Comparison of ENCODE assay signal across 11 cellular contexts in genomic region chr11:44680982-44681597, GRCh38. TPM values are rescaled to one million over a fixed set of nuclear protein-coding genes. Genes with fewer than 3 reads are reported as not detected.
DNase-seq lines count a peak whose midpoint lies in the region; ATAC-seq, FAIRE-seq and TF ChIP-seq lines count a peak whose summit lies in the region.
"Had no signal": no experiment of that assay in that cellular context is flagged by ENCODE, and none has a peak within 500 bp of the region (broad histone marks: within the 10 kb centered on the region; RNA-seq: fewer than 3 reads in every experiment).

No MANE protein-coding gene starts in this region.

- POLR2A ChIA-PET in activated CD4-positive, alpha-beta T cell treated with anti-CD3 and anti-CD28 coated beads for 36 hours (lab: Charles Lee) = no interaction called here

- intact Hi-C loops in activated CD4-positive, alpha-beta T cell treated with anti-CD3 and anti-CD28 coated beads for 36 hours (cut with DNase I, micrococcal nuclease) = no loop called here

- DNase-seq in H7 (peak; percentile 63), astrocyte (ENCODE audit: low read depth) (peak; percentile 31), H54 (ENCODE audit: insufficient read length, low spot score) (no peak), midbrain (lab: John Stamatoyannopoulos, UW) (no peak)
- peak; percentile 63 for DNase-seq in activated CD4-positive, alpha-beta T cell treated with anti-CD3 and anti-CD28 coated beads for 36 hours
- peak; percentile 10 to 34 for DNase-seq in stimulated activated CD4-positive, alpha-beta T cell treated with anti-CD3 and anti-CD28 coated beads, Interleukin-2, amount 100 ng/mL, for 48 hours
- DNase-seq: DMS153, SIG-M5 had no signal

- no peak for TF ChIP-seq POLR2A in H54 (IDR thresholded peaks at IDR 0.05; ENCODE audit: low read depth, low read length)

- no peak for FAIRE-seq in astrocyte (lab: Jason Lieb, UNC)
- no peak for FAIRE-seq in H54 (lab: Jason Lieb, UNC)

- H3K27me3 Mint-ChIP-seq in activated CD4-positive, alpha-beta T cell treated with anti-CD3 and anti-CD28 coated beads for 36 hours = peaks cover 2% of the 10 kb centered on the region
- peaks cover 16% of the 10 kb centered on the region for H3K27me3 Mint-ChIP-seq in astrocyte (ENCODE audit: low read depth, unreplicated experiment)
- H3K27me3 Mint-ChIP-seq: brain had no signal

- H2AFZ ChIP-seq in astrocyte (ENCODE audit: low read depth, low read length) = no peak overlapping the region

- peaks cover 4% of the 10 kb centered on the region for H3K9me3 ChIP-seq in astrocyte (ENCODE audit: insufficient read depth, low read depth, low read length)

- no peaks in the 10 kb centered on the region for H3K4me1 ChIP-seq in astrocyte (ENCODE audit: insufficient read depth, low read length)

- ATAC-seq in activated CD4-positive, alpha-beta T cell treated with anti-CD3 and anti-CD28 coated beads for 36 hours = peak; percentile 93
- ATAC-seq in GM21717 (IDR thresholded peaks at IDR 0.05; ENCODE audit: unreplicated experiment) = no peak
- no peak for ATAC-seq in GM18520 (IDR thresholded peaks at IDR 0.05; ENCODE audit: unreplicated experiment)

- no peaks in the 10 kb centered on the region for H3K36me3 Mint-ChIP-seq in activated CD4-positive, alpha-beta T cell treated with anti-CD3 and anti-CD28 coated beads for 36 hours (ENCODE audit: low read depth)
- peaks cover 2% of the 10 kb centered on the region for H3K36me3 Mint-ChIP-seq in astrocyte (ENCODE audit: low read depth, unreplicated experiment)
- H3K36me3 Mint-ChIP-seq: brain had no signal

- H4K20me1 ChIP-seq in astrocyte (ENCODE audit: insufficient read depth, low read length) = no peaks in the 10 kb centered on the region

- no peak overlapping the region for H3K4me3 Mint-ChIP-seq in activated CD4-positive, alpha-beta T cell treated with anti-CD3 and anti-CD28 coated beads for 36 hours
- no peak overlapping the region for H3K4me3 Mint-ChIP-seq in astrocyte (ENCODE audit: unreplicated experiment)
- H3K4me3 Mint-ChIP-seq: brain had no signal

- no peak overlapping the region for H3K4me3 ChIP-seq in H7 (ENCODE audit: insufficient read depth, low read depth, low read length)
- no peak overlapping the region for H3K4me3 ChIP-seq in astrocyte (ENCODE audit: insufficient read depth, low read depth, low read length)

- H3K36me3 ChIP-seq in H7 (replicated peaks; ENCODE audit: control insufficient read depth, insufficient read depth, low read length) (no peaks in the 10 kb centered on the region), astrocyte (ENCODE audit: insufficient read depth, low read length) (no peaks in the 10 kb centered on the region)

- H3K27me3 ChIP-seq in H7 (ENCODE audit: control insufficient read depth, insufficient read depth, low read length) (no peaks in the 10 kb centered on the region), astrocyte (ENCODE audit: insufficient read depth, low read length) (peaks cover 2% of the 10 kb centered on the region)

- H3K9me3 Mint-ChIP-seq in activated CD4-positive, alpha-beta T cell treated with anti-CD3 and anti-CD28 coated beads for 36 hours (ENCODE audit: low read depth) = no peaks in the 10 kb centered on the region
- peaks cover 3% of the 10 kb centered on the region for H3K9me3 Mint-ChIP-seq in astrocyte (ENCODE audit: unreplicated experiment)

- peak overlapping the region; percentile 38 for H3K27ac Mint-ChIP-seq in activated CD4-positive, alpha-beta T cell treated with anti-CD3 and anti-CD28 coated beads for 36 hours
- no peak overlapping the region for H3K27ac Mint-ChIP-seq in astrocyte (ENCODE audit: unreplicated experiment)
- H3K27ac Mint-ChIP-seq: brain had no signal

- no peaks in the 10 kb centered on the region for H3K79me2 ChIP-seq in astrocyte (ENCODE audit: insufficient read depth, low read length)

- no peak overlapping the region for H3K27ac ChIP-seq in astrocyte (ENCODE audit: low read depth, low read length)

- H3K4me2 ChIP-seq in astrocyte (ENCODE audit: low read length) = peak overlapping the region; percentile 7

- CTCF ChIA-PET in activated CD4-positive, alpha-beta T cell treated with anti-CD3 and anti-CD28 coated beads for 36 hours (lab: Charles Lee) = interaction anchor here (0.6 kb wide), 1 partner anchor 9 kb away, joined by 4 read pairs; no protein-coding TSS in a partner anchor

- peaks cover 32% of the 10 kb centered on the region for H3K4me1 Mint-ChIP-seq in activated CD4-positive, alpha-beta T cell treated with anti-CD3 and anti-CD28 coated beads for 36 hours
- peaks cover 13% of the 10 kb centered on the region for H3K4me1 Mint-ChIP-seq in astrocyte (ENCODE audit: low read depth, unreplicated experiment)

- TF ChIP-seq CTCF in astrocyte (IDR thresholded peaks at IDR 0.05; ENCODE audit: insufficient read depth, low read depth, low read length) = no peak

- H3K9ac ChIP-seq in astrocyte (ENCODE audit: low read length) = no peak overlapping the region

RNA-seq across cellular contexts. Expression of gene TSPAN18, which starts 45.7 kb away (rescaled TPM):
- 25.7 and 27.7 TPM in 2 replicates for total RNA-seq in H7 (2014; rRNA removed; shearing (Covaris generic))
- 1 to 10 TPM; 1.4 to 2.3 TPM for total RNA-seq in activated CD4-positive, alpha-beta T cell treated with anti-CD3 and anti-CD28 coated beads for 36 hours
- total RNA-seq in astrocyte = 31.7 and 39.1 TPM in 2 replicates

Comparison
In these comparisons a context has a peak if more than half of its experiments do, and no peak if none do; other contexts are left out.
1. DNase-seq: peak in H7 (single experiment), activated CD4-positive, alpha-beta T cell treated with anti-CD3 and anti-CD28 coated beads for 36 hours (single experiment), astrocyte (single experiment) and stimulated activated CD4-positive, alpha-beta T cell treated with anti-CD3 and anti-CD28 coated beads, Interleukin-2, amount 100 ng/mL, for 48 hours (2 of 2); none in H54 (single experiment) and midbrain (single experiment).